Comparison of ENCODE assay signal across 8 cellular contexts in the genomic region with DNA sequence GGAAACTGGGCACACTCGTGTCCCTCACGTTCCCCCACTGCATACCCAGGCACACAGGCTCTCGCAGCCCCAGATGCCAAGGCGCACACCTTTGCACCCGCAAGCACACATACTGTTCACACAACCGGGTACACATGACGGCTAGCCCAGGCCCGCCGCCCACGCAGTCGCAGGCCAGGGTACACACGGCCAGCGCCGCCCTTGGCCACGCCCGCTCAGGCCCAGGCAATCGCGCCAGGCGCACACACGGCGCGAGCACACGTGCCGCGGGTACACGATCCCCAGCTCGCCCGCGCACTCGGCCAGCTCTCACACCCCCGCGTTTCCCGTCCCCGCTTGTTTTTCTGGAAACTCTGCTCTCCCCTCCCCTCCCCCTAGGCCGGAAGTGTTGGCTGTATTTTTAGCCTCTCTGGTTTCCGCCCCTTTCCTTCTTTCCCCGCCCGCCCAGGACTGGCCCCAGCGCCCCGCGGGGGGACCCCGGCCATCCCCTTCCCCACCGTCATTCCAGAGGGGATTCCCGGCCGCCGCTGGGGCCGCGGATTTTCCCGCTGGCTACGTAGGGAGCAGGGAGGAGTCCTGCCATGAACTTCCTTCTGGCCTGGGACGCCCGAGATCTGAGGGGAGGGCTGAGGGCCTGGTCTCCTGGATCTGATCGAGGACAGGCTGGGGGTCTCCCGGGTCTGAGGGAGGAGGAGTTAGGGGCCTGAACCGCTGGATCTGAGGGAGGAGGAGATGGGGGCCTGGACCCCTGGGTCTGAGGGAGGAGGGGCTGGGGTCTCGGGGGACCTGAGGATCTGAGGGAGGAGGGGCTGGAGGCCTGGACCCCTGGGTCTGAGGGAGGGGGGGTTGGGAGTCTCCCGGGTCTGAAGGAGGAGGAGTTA. TPM values are rescaled to one million over a fixed set of nuclear protein-coding genes. Genes with fewer than 3 reads are reported as not detected.
DNase-seq lines count a peak whose midpoint lies in the region; ATAC-seq and TF ChIP-seq lines count a peak whose summit lies in the region.

No MANE protein-coding gene starts in this region.

- H3K79me2 ChIP-seq in hepatocyte: peaks cover 25% of the 10 kb centered on the region

- TF ChIP-seq POLR2A in NB4 (IDR thresholded peaks at IDR 0.05; ENCODE audit: extremely low read depth, insufficient read length): no peak
- TF ChIP-seq POLR2A in uterus (IDR thresholded peaks at IDR 0.05): peak; percentile 12 to 62

- no peaks in the 10 kb centered on the region for H3K27me3 Mint-ChIP-seq in CD4-positive, alpha-beta T cell

- peaks cover 41% of the 10 kb centered on the region for H3K36me3 Mint-ChIP-seq in CD4-positive, alpha-beta T cell (ENCODE audit: low read depth)

- DNase-seq in CD4-positive, alpha-beta T cell: peak; percentile 65 to 85 (median 78)
- peak; percentile 88 for DNase-seq in NB4 (ENCODE audit: low read depth)
- DNase-seq in T1000 (lab: John Stamatoyannopoulos, UW): peak; percentile 78
- DNase-seq in astrocyte of the cerebellum (ENCODE audit: low read depth): peak; percentile 70
- DNase-seq in hepatocyte (ENCODE audit: low spot score): peak; percentile 97
- peak; percentile 94 to 98 for DNase-seq in uterus

- peak overlapping the region; percentile 100 for H3K27ac ChIP-seq in CD4-positive, alpha-beta T cell (ENCODE audit: low read depth, low read length)
- H3K27ac ChIP-seq in hepatocyte (peak overlapping the region; percentile 100), rectal smooth muscle tissue (ENCODE audit: low read depth, low read length) (peak overlapping the region; percentile 100), uterus (peak overlapping the region; percentile 99 to 100)

- H3K27me3 ChIP-seq in CD4-positive, alpha-beta T cell (ENCODE audit: control insufficient read depth, insufficient read depth, low read length): no peaks in the 10 kb centered on the region
- H3K27me3 ChIP-seq in hepatocyte (no peaks in the 10 kb centered on the region), rectal smooth muscle tissue (ENCODE audit: control insufficient read depth, insufficient read depth, low read length) (no peaks in the 10 kb centered on the region), uterus (no peaks in the 10 kb centered on the region)

- intact Hi-C loops in CD4-positive, alpha-beta T cell (cut with DNase I, micrococcal nuclease): no loop called here
- intact Hi-C loops in uterus (cut with DNase I; ENCODE audit: low total_unique reads): no loop called here

- H3K4me1 ChIP-seq in hepatocyte (ENCODE audit: insufficient read depth) (peaks cover 55% of the 10 kb centered on the region), rectal smooth muscle tissue (ENCODE audit: control insufficient read depth, insufficient read depth, low read length) (peaks cover 19% of the 10 kb centered on the region), uterus (peaks cover 16 to 17% of the 10 kb centered on the region in 2 donors)

- WGBS in hepatocyte (ENCODE audit: low lambda C conversion rate, missing lambda C conversion rate): 3% methylated on average over 49 of the region's 57 CpGs

- no peaks in the 10 kb centered on the region for H3K9me2 ChIP-seq in hepatocyte (replicated peaks; ENCODE audit: insufficient read depth)

- H3K9ac ChIP-seq in rectal smooth muscle tissue (ENCODE audit: low read length): peak overlapping the region; percentile 91

- ATAC-seq in CD4-positive, alpha-beta T cell (ENCODE audit: poor library complexity): no peak
- ATAC-seq in GM21381 (IDR thresholded peaks at IDR 0.05; ENCODE audit: unreplicated experiment): peak; percentile 29

- peaks cover 9% of the 10 kb centered on the region for H4K20me1 ChIP-seq in hepatocyte (ENCODE audit: insufficient read depth, poor library complexity, severe bottlenecking)

- H3K27ac Mint-ChIP-seq in CD4-positive, alpha-beta T cell: peak overlapping the region; percentile 98

- no peak for TF ChIP-seq CTCF in CD4-positive, alpha-beta T cell (IDR thresholded peaks at IDR 0.05)
- TF ChIP-seq CTCF in NB4 (IDR thresholded peaks at IDR 0.05; ENCODE audit: low read depth, low read length) (no peak), astrocyte of the cerebellum (IDR thresholded peaks at IDR 0.05; ENCODE audit: low read depth, low read length, missing control alignments) (no peak), hepatocyte (IDR thresholded peaks at IDR 0.05; ENCODE audit: poor library complexity) (no peak), uterus (IDR thresholded peaks at IDR 0.05) (peak in 1 of 4 experiments; percentile 10)

- in situ Hi-C loops in astrocyte of the cerebellum (cut with HindIII; ENCODE audit: low sequenced_read_pairs): no loop called here

- H3K9me3 ChIP-seq in CD4-positive, alpha-beta T cell (ENCODE audit: control insufficient read depth, low read length): no peaks in the 10 kb centered on the region
- no peaks in the 10 kb centered on the region for H3K9me3 ChIP-seq in hepatocyte (ENCODE audit: low read depth)
- H3K9me3 ChIP-seq in uterus: no peaks in the 10 kb centered on the region

- peak overlapping the region; percentile 87 for H3K4me2 ChIP-seq in hepatocyte

- CTCF ChIA-PET in CD4-positive, alpha-beta T cell (lab: Charles Lee): interaction anchor here (1.3 to 2.3 kb wide), 3 partner anchors 9 to 33 kb away, joined by 4 to 40 read pairs (median 8); partner anchors contain the start of genes PLEKHG2 and RPS16

- peaks cover 63% of the 10 kb centered on the region for H3K4me1 Mint-ChIP-seq in CD4-positive, alpha-beta T cell (ENCODE audit: low read depth)

- POLR2A ChIA-PET in CD4-positive, alpha-beta T cell (lab: Charles Lee): interaction anchor here (1.0 to 9.4 kb wide), 9 partner anchors 9 to 131 kb away, joined by 3 to 144 read pairs (median 15); partner anchors contain the start of genes GMFG, MED29, PAF1 and PLEKHG2

- H3K4me3 ChIP-seq in NB4 (ENCODE audit: low read depth, low read length) (peak overlapping the region; percentile 30), astrocyte of the cerebellum (ENCODE audit: low read depth, low read length) (peak overlapping the region; percentile 34), hepatocyte (peak overlapping the region; percentile 14), rectal smooth muscle tissue (ENCODE audit: low read length) (peak overlapping the region; percentile 74), uterus (peak overlapping the region; percentile 47 to 53)

- no peak overlapping the region for H2AFZ ChIP-seq in hepatocyte

- H3K36me3 ChIP-seq in hepatocyte (replicated peaks; ENCODE audit: insufficient read depth, low read depth) (no peaks in the 10 kb centered on the region), rectal smooth muscle tissue (ENCODE audit: control insufficient read depth, insufficient read depth, low read length) (peaks cover 8% of the 10 kb centered on the region), uterus (no peaks in the 10 kb centered on the region)

- no peaks in the 10 kb centered on the region for H3K9me3 Mint-ChIP-seq in CD4-positive, alpha-beta T cell

- peak overlapping the region; percentile 89 for H3K4me3 Mint-ChIP-seq in CD4-positive, alpha-beta T cell

RNA-seq across cellular contexts. Expression of gene ZFP36, which starts 4.0 kb away (rescaled TPM):
- 1,000 to 10,000 TPM; 1,278 to 1,362 TPM for total RNA-seq in CD4-positive, alpha-beta T cell
- total RNA-seq in hepatocyte: 72.9 and 95.8 TPM in 2 replicates
- polyA plus RNA-seq in hepatocyte: 1,034 and 1,087 TPM in 2 replicates
- 100 to 1,000 TPM in 2 of 4 donors, 10 to 100 TPM in 1, 1 to 10 TPM in 1; 5.0 to 276 (median 145) TPM for total RNA-seq in uterus

RNA-seq across cellular contexts. Expression of gene PLEKHG2, which starts 9.8 kb away (rescaled TPM):
- 10 to 100 TPM; 80.6 to 81.4 TPM for total RNA-seq in CD4-positive, alpha-beta T cell
- 17.7 and 25.3 TPM in 2 replicates for total RNA-seq in hepatocyte
- 34.0 and 44.0 TPM in 2 replicates for polyA plus RNA-seq in hepatocyte
- 100 to 1,000 TPM in 1 of 4 donors, 10 to 100 TPM in 1, 1 to 10 TPM in 2; 5.1 to 120 (median 21.6) TPM for total RNA-seq in uterus

RNA-seq across cellular contexts. Expression of gene MED29, which starts 11.5 kb away (rescaled TPM):
- 10 to 100 TPM; 45.0 to 46.1 TPM for total RNA-seq in CD4-positive, alpha-beta T cell
- 18.9 and 21.4 TPM in 2 replicates for total RNA-seq in hepatocyte
- polyA plus RNA-seq in hepatocyte: 27.9 and 38.6 TPM in 2 replicates
- total RNA-seq in uterus: 100 to 1,000 TPM in 1 of 4 donors, 10 to 100 TPM in 3; 15.6 to 282 (median 40.8) TPM

RNA-seq across cellular contexts. Expression of gene PAF1, which starts 11.8 kb away (rescaled TPM):
- total RNA-seq in CD4-positive, alpha-beta T cell: 100 to 1,000 TPM in 1 of 2 experiments, 10 to 100 TPM in 1; 99.6 to 101 TPM
- total RNA-seq in hepatocyte (30.4 and 42.5 TPM in 2 replicates), uterus (10 to 100 TPM; 21.8 to 65.6 (median 33.7) TPM)
- 53.5 and 54.4 TPM in 2 replicates for polyA plus RNA-seq in hepatocyte

RNA-seq across cellular contexts. Expression of gene RPS16, which starts 33.1 kb away (rescaled TPM):
- total RNA-seq in CD4-positive, alpha-beta T cell: 1,000 to 10,000 TPM; 4,625 to 4,839 TPM
- total RNA-seq in hepatocyte (63.8 and 115 TPM in 2 replicates), uterus (1,000 to 10,000 TPM in 3 of 4 donors, 10 to 100 TPM in 1; 50.5 to 6,434 (median 2,757) TPM)
- polyA plus RNA-seq in hepatocyte: 409 and 411 TPM in 2 replicates

Comparison
In these comparisons a context has a peak if more than half of its experiments do, and no peak if none do; other contexts are left out.
1. H3K4me3 ChIP-seq: peak in every context shown above with its lines; median percentile 74 in rectal smooth muscle tissue; 50 in uterus; 34 in astrocyte of the cerebellum; 30 in NB4; 14 in hepatocyte.
2. RNA of gene ZFP36, which starts 4.0 kb away (total RNA-seq): 1,278 to 1,362 TPM in CD4-positive, alpha-beta T cell; 5.0 to 276 TPM in uterus and 72.9 to 95.8 TPM in hepatocyte; every median in the first group is over 4 times any median in the second.
3. Peak in every context shown above with its lines, with median percentiles within 50 percentile points of each other: DNase-seq and H3K27ac ChIP-seq.